1 cellular context compared by ENCODE assay signal in genomic region chr12:54163147-54163546, GRCh38.
TF ChIP-seq lines count a peak whose summit lies in the region.

No MANE protein-coding gene starts in this region.

TF ChIP-seq in HepG2, 621 proteins besides CTCF, POLR2A, EP300 and RAD21 (continued from another document):
- no peak for TF ChIP-seq ZBTB4 (CRISPR knock-in tag; IDR thresholded peaks at IDR 0.05; ENCODE audit: borderline replicate concordance)
